Comparison of ENCODE assay signal across 14 cellular contexts in the genomic region with DNA sequence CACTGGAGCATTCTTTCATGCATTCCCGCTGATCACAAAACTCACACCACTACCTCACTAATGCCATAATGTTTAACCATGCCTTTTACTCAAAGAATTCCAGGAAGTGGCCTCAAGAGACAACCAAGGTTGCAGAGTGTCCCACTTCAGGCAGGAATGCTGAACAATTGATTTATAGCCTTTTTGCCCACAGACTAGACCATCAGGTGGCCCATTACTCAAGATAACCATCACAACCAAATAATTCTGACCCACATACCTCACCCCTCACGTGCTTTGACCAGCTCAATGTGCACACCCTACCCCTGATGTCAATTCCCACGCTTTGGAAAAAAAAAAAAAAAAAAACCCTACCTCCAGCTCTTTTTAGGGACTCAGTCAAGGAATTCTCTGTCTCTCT.
DNase-seq lines count a peak whose midpoint lies in the region; ATAC-seq and TF ChIP-seq lines count a peak whose summit lies in the region.
"Had no signal": no experiment of that assay in that cellular context is flagged by ENCODE, and none has a peak within 500 bp of the region (broad histone marks: within the 10 kb centered on the region; RNA-seq: fewer than 3 reads in every experiment).

No MANE protein-coding gene starts in this region.

- no peak overlapping the region for H3K27ac Mint-ChIP-seq in CD8-positive, alpha-beta T cell

- H3K4me1 ChIP-seq in HEK293 (ENCODE audit: control insufficient read depth, insufficient read depth, low read length): no peaks in the 10 kb centered on the region
- no peaks in the 10 kb centered on the region for H3K4me1 ChIP-seq in CD8-positive, alpha-beta T cell (ENCODE audit: insufficient read depth, low read length)
- H3K4me1 ChIP-seq: BLaER1, SJSA1 had no signal

- no peaks in the 10 kb centered on the region for H3K36me3 Mint-ChIP-seq in CD8-positive, alpha-beta T cell

- no peaks in the 10 kb centered on the region for H3K9me3 ChIP-seq in HEK293 (ENCODE audit: control insufficient read depth, insufficient read depth, low read depth, low read length)
- H3K9me3 ChIP-seq in CD8-positive, alpha-beta T cell (ENCODE audit: low read length): no peaks in the 10 kb centered on the region
- H3K9me3 ChIP-seq: BLaER1, SJSA1 had no signal

- ATAC-seq in CD8-positive, alpha-beta T cell: no peak

- H3K4me3 Mint-ChIP-seq in CD8-positive, alpha-beta T cell: no peak overlapping the region

- no peak overlapping the region for H3K27ac ChIP-seq in HEK293 (ENCODE audit: extremely low read depth, low read depth, low read length)
- no peak overlapping the region for H3K27ac ChIP-seq in CD8-positive, alpha-beta T cell (ENCODE audit: low read depth, low read length)
- H3K27ac ChIP-seq: BLaER1, HL-60, SJSA1 had no signal

- no peak overlapping the region for H3K4me3 ChIP-seq in HEK293 (ENCODE audit: low read depth, low read length)
- H3K4me3 ChIP-seq in CD8-positive, alpha-beta T cell (ENCODE audit: low read depth, low read length): no peak overlapping the region
- H3K4me3 ChIP-seq: BLaER1, SJSA1 had no signal

- H3K27me3 Mint-ChIP-seq in CD8-positive, alpha-beta T cell (ENCODE audit: low read depth): peaks cover 2% of the 10 kb centered on the region

- intact Hi-C loops in CD8-positive, alpha-beta T cell (cut with DNase I, micrococcal nuclease): no loop called here

- H3K36me3 ChIP-seq in HEK293 (ENCODE audit: control insufficient read depth in 2 of 2, insufficient read depth in 1 of 2, low read length in 2 of 2): no peaks in the 10 kb centered on the region
- H3K36me3 ChIP-seq in CD8-positive, alpha-beta T cell (ENCODE audit: insufficient read depth, low read length): no peaks in the 10 kb centered on the region
- H3K36me3 ChIP-seq: BLaER1, SJSA1 had no signal

- in situ Hi-C loops in SK-MEL-5 (cut with HindIII; ENCODE audit: low pct_unique_long_range_greater_than_20kb, low sequenced_read_pairs): no loop called here

- no peaks in the 10 kb centered on the region for H3K4me1 Mint-ChIP-seq in CD8-positive, alpha-beta T cell (ENCODE audit: low read depth)

- CTCF ChIA-PET in HEK293 (lab: Yijun Ruan, JAX): no interaction called here
- CTCF ChIA-PET in CD8-positive, alpha-beta T cell (lab: Charles Lee): no interaction called here

- TF ChIP-seq CTCF in HEK293 (tag by site-specific recombination; IDR thresholded peaks at IDR 0.05): no peak
- no peak for TF ChIP-seq CTCF in CD8-positive, alpha-beta T cell (IDR thresholded peaks at IDR 0.05)

- no peaks in the 10 kb centered on the region for H3K9me3 Mint-ChIP-seq in CD8-positive, alpha-beta T cell

- POLR2A ChIA-PET in HEK293 (lab: Yijun Ruan, JAX): no interaction called here
- POLR2A ChIA-PET in CD8-positive, alpha-beta T cell (lab: Charles Lee): no interaction called here

- DNase-seq in SK-MEL-5 (ENCODE audit: low read depth, low spot score) (peak; percentile 8), kidney glomerular epithelial cell (lab: John Stamatoyannopoulos, UW) (peak; percentile 51), renal cortical epithelial cell (ENCODE audit: low read depth) (peak; percentile 98), 8988T (no peak), T-helper 2 cell (no peak)
- no peak for DNase-seq in CD8-positive, alpha-beta T cell
- DNase-seq: DMS153, KBM-7, MV-4-11, NCI-H774 had no signal

- no peaks in the 10 kb centered on the region for H3K27me3 ChIP-seq in CD8-positive, alpha-beta T cell (ENCODE audit: insufficient read depth, low read length)
- H3K27me3 ChIP-seq: BLaER1, SJSA1 had no signal

TF ChIP-seq in HEK293, 187 proteins besides CTCF, POLR2A, EP300 and RAD21:
- TF ChIP-seq SCRT2 (tag by site-specific recombination; IDR thresholded peaks at IDR 0.05) (0 out of 2 replicates have a peak, but pooled peaks have one; percentile 17), PRDM1 (tag by site-specific recombination; IDR thresholded peaks at IDR 0.05) (no peak)

Comparison
In these comparisons a context has a peak if more than half of its experiments do, and no peak if none do; other contexts are left out.
1. DNase-seq: peak in SK-MEL-5 (single experiment), kidney glomerular epithelial cell (single experiment) and renal cortical epithelial cell (single experiment); none in 8988T (single experiment), T-helper 2 cell (0 of 5) and CD8-positive, alpha-beta T cell (0 of 7).